Comparison of ENCODE assay signal across 8 cellular contexts in genomic region chr19:19668230-19669012, GRCh38.
DNase-seq lines count a peak whose midpoint lies in the region; ATAC-seq and TF ChIP-seq lines count a peak whose summit lies in the region.

ZNF101 (plus strand) TSS chr19:19668839; CDS start chr19:19668964, 125 bp downstream.

- DNase-seq in NCI-H2081 treated with DMSO at 0.1 percent for 48 hours (lab: John Stamatoyannopoulos, UW) = peak; percentile 71
- DNase-seq in T1000 (lab: John Stamatoyannopoulos, UW) = peak; percentile 76
- peak; percentile 95 for DNase-seq in astrocyte of the hippocampus (ENCODE audit: low read depth, low spot score)
- peak; percentile 84 to 88 for DNase-seq in hippocampal formation (lab: John Stamatoyannopoulos, UW)
- peak; percentile 94 for DNase-seq in retina

- no peak for TF ChIP-seq CTCF in 22Rv1 (IDR thresholded peaks at IDR 0.05)

- H3K27ac ChIP-seq in 22Rv1 = peak within 1 kb of the TSS; percentile 59

- ATAC-seq in GM18519 (IDR thresholded peaks at IDR 0.05; ENCODE audit: low FRiP score, unreplicated experiment) (peak; percentile 47), HG03045 (IDR thresholded peaks at IDR 0.05; ENCODE audit: unreplicated experiment) (peak; percentile 69)

Comparison
In these comparisons a context has a peak if more than half of its experiments do, and no peak if none do; other contexts are left out.
1. Peak in every context shown above with its lines: DNase-seq, ATAC-seq and H3K27ac ChIP-seq.